ENCODE assay signal across 7 cellular contexts in genomic region chr4:39425297-39425696, GRCh38. TPM values are rescaled to one million over a fixed set of nuclear protein-coding genes. Genes with fewer than 3 reads are reported as not detected.
"Had no signal": no experiment of that assay in that cellular context is flagged by ENCODE, and none has a peak within 500 bp of the region (broad histone marks: within the 10 kb centered on the region; RNA-seq: fewer than 3 reads in every experiment).

No MANE protein-coding gene starts in this region.

RNA-seq across cellular contexts. Expression of gene KLB, which starts 18.6 kb away (rescaled TPM):
- total RNA-seq: naive thymus-derived CD4-positive, alpha-beta T cell; neural crest cell; osteocyte; renal cortical epithelial cell; thoracic aorta had no signal
- polyA plus RNA-seq: smooth muscle cell, spleen had no signal
